8 cellular contexts compared by ENCODE assay signal in the genomic region with DNA sequence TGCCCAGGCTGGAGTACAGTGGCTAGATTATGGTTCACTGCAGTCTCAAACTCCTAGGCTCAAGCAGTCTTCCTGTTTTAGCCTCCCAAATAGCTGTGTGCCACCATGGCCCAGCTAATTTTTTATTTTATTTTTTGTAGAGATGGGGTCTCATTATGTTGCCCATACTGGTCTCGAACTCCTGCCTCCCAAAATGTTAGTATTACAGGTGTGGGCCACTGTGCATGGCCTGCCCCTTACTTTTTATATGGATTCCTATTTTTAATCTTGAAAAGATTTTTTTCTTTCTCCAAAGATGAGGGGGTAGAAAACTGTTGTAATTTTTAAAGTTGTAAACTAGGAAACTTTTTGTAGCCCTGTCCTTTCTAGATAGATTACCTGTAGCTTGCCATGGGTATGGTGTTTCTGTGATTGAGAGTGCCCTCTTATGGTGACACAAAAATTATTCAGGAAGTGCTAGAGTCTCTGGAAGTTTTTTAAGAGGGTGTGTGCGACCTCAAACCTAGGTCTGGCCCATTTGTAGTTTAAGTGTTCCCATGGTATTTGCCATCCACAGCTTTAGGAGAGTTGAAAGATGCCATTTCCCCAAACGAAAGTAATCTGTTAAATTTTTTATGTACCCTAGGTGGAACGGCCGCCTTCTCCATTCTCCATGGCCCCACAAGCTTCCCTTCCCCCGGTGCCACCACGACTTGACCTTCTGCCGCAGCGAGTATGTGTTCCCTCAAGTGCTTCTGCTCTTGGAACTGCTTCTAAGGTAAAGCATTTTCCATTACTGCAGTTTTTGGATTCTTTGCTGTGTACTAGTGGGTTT. TPM values are rescaled to one million over a fixed set of nuclear protein-coding genes. Genes with fewer than 3 reads are reported as not detected.
A peak's percentile ranks its signal among the peaks of the same experiment; 100 is the strongest.
DNase-seq lines count a peak whose midpoint lies in the region; ATAC-seq, FAIRE-seq and TF ChIP-seq lines count a peak whose summit lies in the region.

No MANE protein-coding gene starts in this region.

- ATAC-seq in CD4-positive, CD25-positive, alpha-beta regulatory T cell (ENCODE audit: low read depth in 2 of 2), result peak; percentile 81 to 85
- peak; percentile 91 for ATAC-seq in left lung
- ATAC-seq in GM21717 (IDR thresholded peaks at IDR 0.05; ENCODE audit: unreplicated experiment), result no peak
- no peak for ATAC-seq in HG03280 (IDR thresholded peaks at IDR 0.05; ENCODE audit: unreplicated experiment)
- ATAC-seq in GM21786 (IDR thresholded peaks at IDR 0.05; ENCODE audit: unreplicated experiment), result no peak

- H3K4me3 ChIP-seq in CD4-positive, CD25-positive, alpha-beta regulatory T cell (ENCODE audit: low read depth, low read length), result no peak overlapping the region
- H3K4me3 ChIP-seq in left lung, result no peak overlapping the region

- peaks cover 8% of the 10 kb centered on the region for H3K4me1 ChIP-seq in CD4-positive, CD25-positive, alpha-beta regulatory T cell (ENCODE audit: control insufficient read depth, insufficient read depth, low read length, poor library complexity, severe bottlenecking)
- no peaks in the 10 kb centered on the region for H3K4me1 ChIP-seq in left lung

- no peaks in the 10 kb centered on the region for H3K9me3 Mint-ChIP-seq in CD4-positive, CD25-positive, alpha-beta regulatory T cell

- H3K27ac Mint-ChIP-seq in CD4-positive, CD25-positive, alpha-beta regulatory T cell, result peak overlapping the region in 2 of 3 donors; percentile 49 to 69

- H3K27me3 ChIP-seq in CD4-positive, CD25-positive, alpha-beta regulatory T cell (ENCODE audit: control insufficient read depth, insufficient read depth, low read length), result no peaks in the 10 kb centered on the region
- H3K27me3 ChIP-seq in left lung, result no peaks in the 10 kb centered on the region

- in situ Hi-C loops in T47D (cut with HindIII; ENCODE audit: low pct_unique_long_range_greater_than_20kb, low sequenced_read_pairs), result no loop called here

- peaks cover 13 to 29% (median 20%) of the 10 kb centered on the region in 4 donors for H3K4me1 Mint-ChIP-seq in CD4-positive, CD25-positive, alpha-beta regulatory T cell

- H3K4me3 Mint-ChIP-seq in CD4-positive, CD25-positive, alpha-beta regulatory T cell, result peak overlapping the region in 1 of 4 donors; percentile 4

- H3K36me3 Mint-ChIP-seq in CD4-positive, CD25-positive, alpha-beta regulatory T cell, result peaks cover 44% of the 10 kb centered on the region

- DNase-seq in CD4-positive, CD25-positive, alpha-beta regulatory T cell, result peak in 2 of 3 donors; percentile 66 to 70
- DNase-seq in GM12891 (ENCODE audit: insufficient read length, low spot score) (peak; percentile 32), NCI-H69 (lab: John Stamatoyannopoulos, UW) (peak; percentile 34), T47D (ENCODE audit: low read depth in 1 of 2, low spot score in 1 of 2) (peak; percentile 66 to 79), left lung (no peak)

- peak; percentile 48 for FAIRE-seq in GM12891 (lab: Jason Lieb, UNC)

- H3K27me3 Mint-ChIP-seq in CD4-positive, CD25-positive, alpha-beta regulatory T cell, result no peaks in the 10 kb centered on the region

- intact Hi-C loops in left lung (cut with DNase I), result no loop called here

- no peak overlapping the region for H3K27ac ChIP-seq in CD4-positive, CD25-positive, alpha-beta regulatory T cell (ENCODE audit: insufficient read depth, low read length, poor library complexity, severe bottlenecking)
- H3K27ac ChIP-seq in left lung, result no peak overlapping the region

- TF ChIP-seq CTCF in left lung (IDR thresholded peaks at IDR 0.05), result peak in 1 of 2 donors; percentile 35

- no peak for TF ChIP-seq POLR2A in GM12891 (IDR thresholded peaks at IDR 0.05; ENCODE audit: low read depth, low read length)

- no peaks in the 10 kb centered on the region for H3K9me3 ChIP-seq in CD4-positive, CD25-positive, alpha-beta regulatory T cell (ENCODE audit: control insufficient read depth in 2 of 2, low read length in 2 of 2)
- H3K9me3 ChIP-seq in left lung, result no peaks in the 10 kb centered on the region

- peaks cover 48% of the 10 kb centered on the region for H3K36me3 ChIP-seq in CD4-positive, CD25-positive, alpha-beta regulatory T cell (ENCODE audit: control insufficient read depth, insufficient read depth, low read length)
- H3K36me3 ChIP-seq in left lung, result peaks cover 0 to 65% of the 10 kb centered on the region in 2 donors

TF ChIP-seq in GM12891, 5 proteins besides CTCF, POLR2A, EP300 and RAD21:
- TF ChIP-seq TAF1 (IDR thresholded peaks at IDR 0.05; ENCODE audit: low read depth, low read length) (no peak), SPI1 (IDR thresholded peaks at IDR 0.05; ENCODE audit: low read depth, low read length) (peak; percentile 55)

RNA-seq across cellular contexts. Expression of a gene that starts 32.4 kb away (rescaled TPM):
- 10.1 TPM for total RNA-seq in CD4-positive, CD25-positive, alpha-beta regulatory T cell
- 1 to 10 TPM in 3 of 4 donors, under 1 TPM in 1; 0.37 to 1.6 (median 1.5) TPM for polyA plus RNA-seq in CD4-positive, CD25-positive, alpha-beta regulatory T cell
- 0.39 TPM for polyA plus RNA-seq in GM12891 (2012; ENCODE audit: low read depth, missing spikeins)
- 10 to 100 TPM; 59.5 to 87.5 TPM for total RNA-seq in left lung

RNA-seq across cellular contexts. Expression of a gene that starts 49.8 kb away (rescaled TPM):
- total RNA-seq in CD4-positive, CD25-positive, alpha-beta regulatory T cell, result 21.0 TPM
- polyA plus RNA-seq in CD4-positive, CD25-positive, alpha-beta regulatory T cell, result 10 to 100 TPM; 27.5 to 38.3 (median 37.4) TPM
- polyA plus RNA-seq in GM12891 (2012; ENCODE audit: low read depth, missing spikeins), result 14.5 TPM
- 10 to 100 TPM; 22.0 to 28.3 TPM for total RNA-seq in left lung

RNA-seq across cellular contexts. Expression of a gene that starts 56.1 kb away (rescaled TPM):
- not detected for total RNA-seq in CD4-positive, CD25-positive, alpha-beta regulatory T cell
- polyA plus RNA-seq in CD4-positive, CD25-positive, alpha-beta regulatory T cell, result not detected
- polyA plus RNA-seq in GM12891 (2012; ENCODE audit: low read depth, missing spikeins), result not detected
- total RNA-seq in left lung, result 10 to 100 TPM; 20.0 to 33.3 TPM

Comparison
In these comparisons a context has a peak if more than half of its experiments do, and no peak if none do; other contexts are left out.
1. ATAC-seq: peak in CD4-positive, CD25-positive, alpha-beta regulatory T cell (2 of 2) and left lung (single experiment); none in GM21717 (single experiment), HG03280 (single experiment) and GM21786 (single experiment).
2. DNase-seq: peak in CD4-positive, CD25-positive, alpha-beta regulatory T cell (2 of 3), GM12891 (single experiment), NCI-H69 (single experiment) and T47D (2 of 2); none in left lung (0 of 2).
3. RNA of a gene that starts 56.1 kb away (total RNA-seq): 20.0 to 33.3 TPM in left lung; not detected in CD4-positive, CD25-positive, alpha-beta regulatory T cell (single experiment); every median in the first group is over 10 times any median in the second.